Comparison of ENCODE assay signal across 11 cellular contexts in the genomic region with DNA sequence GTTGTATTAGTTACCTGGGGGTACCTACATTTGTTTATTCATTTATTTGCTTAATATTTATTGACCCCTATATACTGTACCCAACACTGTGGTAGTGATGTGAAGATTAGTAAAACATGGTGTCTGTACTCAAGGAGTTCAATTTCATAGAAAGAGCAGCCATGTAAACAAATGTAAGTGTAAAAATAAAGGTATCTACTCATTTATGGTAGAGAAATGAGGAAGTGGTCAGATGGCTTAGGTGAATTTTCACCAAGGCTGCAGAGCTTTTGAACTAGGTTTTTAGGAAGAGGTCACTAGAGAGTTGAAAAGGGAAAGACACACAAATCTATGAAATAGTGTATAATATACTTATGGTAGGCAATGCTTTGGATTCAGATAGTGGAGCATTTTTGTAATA. TPM values are rescaled to one million over a fixed set of nuclear protein-coding genes. Genes with fewer than 3 reads are reported as not detected.
DNase-seq lines count a peak whose midpoint lies in the region; ATAC-seq and TF ChIP-seq lines count a peak whose summit lies in the region.
"Had no signal": no experiment of that assay in that cellular context is flagged by ENCODE, and none has a peak within 500 bp of the region (broad histone marks: within the 10 kb centered on the region; RNA-seq: fewer than 3 reads in every experiment).

No MANE protein-coding gene starts in this region.

- H3K27me3 ChIP-seq in smooth muscle cell (ENCODE audit: low read depth) = no peaks in the 10 kb centered on the region

- ATAC-seq in GM19452 (IDR thresholded peaks at IDR 0.05; ENCODE audit: unreplicated experiment) (peak; percentile 66), HG02973 (IDR thresholded peaks at IDR 0.05; ENCODE audit: unreplicated experiment) (peak; percentile 84)
- ATAC-seq in activated T-helper 17 cell treated with anti-CD3 and anti-CD28 coated beads, Interleukin-2, amount 50 U/mL, for 72 hours (replicated peaks) = no peak
- no peak for ATAC-seq in activated CD4-positive, alpha-beta T cell treated with anti-CD3 and anti-CD28 coated beads for 36 hours

- H3K4me1 ChIP-seq in smooth muscle cell (ENCODE audit: low read depth) = no peaks in the 10 kb centered on the region
- H3K4me1 ChIP-seq: parathyroid adenoma had no signal

- no peak overlapping the region for H3K9ac ChIP-seq in smooth muscle cell (ENCODE audit: low read depth)
- H3K9ac ChIP-seq: parathyroid adenoma had no signal

- CTCF ChIA-PET in activated CD4-positive, alpha-beta T cell treated with anti-CD3 and anti-CD28 coated beads for 36 hours (lab: Charles Lee) = interaction anchor here (1.0 to 2.7 kb wide), 4 partner anchors 10 to 350 kb away, joined by 3 to 13 read pairs (median 6); partner anchors contain the start of gene CTR9

- no peaks in the 10 kb centered on the region for H3K36me3 Mint-ChIP-seq in activated T-helper 17 cell treated with anti-CD3 and anti-CD28 coated beads, Interleukin-2, amount 50 U/mL, for 72 hours (ENCODE audit: low read depth)
- peaks cover 36% of the 10 kb centered on the region for H3K36me3 Mint-ChIP-seq in activated CD4-positive, alpha-beta T cell treated with anti-CD3 and anti-CD28 coated beads for 36 hours (ENCODE audit: low read depth)

- H3K36me3 ChIP-seq in smooth muscle cell (ENCODE audit: low read depth) = peaks cover 36% of the 10 kb centered on the region

- no peak overlapping the region for H3K27ac ChIP-seq in smooth muscle cell (ENCODE audit: low read depth)
- H3K27ac ChIP-seq: left ventricle myocardium inferior, parathyroid adenoma had no signal

- POLR2A ChIA-PET in activated CD4-positive, alpha-beta T cell treated with anti-CD3 and anti-CD28 coated beads for 36 hours (lab: Charles Lee) = no interaction called here

- no peaks in the 10 kb centered on the region for H3K79me2 ChIP-seq in smooth muscle cell (ENCODE audit: low read depth)
- H3K79me2 ChIP-seq: parathyroid adenoma had no signal

- no peak overlapping the region for H2AFZ ChIP-seq in smooth muscle cell (ENCODE audit: low read depth)
- H2AFZ ChIP-seq: parathyroid adenoma had no signal

- no peaks in the 10 kb centered on the region for H3K4me1 Mint-ChIP-seq in activated T-helper 17 cell treated with anti-CD3 and anti-CD28 coated beads, Interleukin-2, amount 50 U/mL, for 72 hours
- no peaks in the 10 kb centered on the region for H3K4me1 Mint-ChIP-seq in activated CD4-positive, alpha-beta T cell treated with anti-CD3 and anti-CD28 coated beads for 36 hours

- H3K4me3 ChIP-seq in GM12864 (ENCODE audit: low read depth, low read length) (no peak overlapping the region), smooth muscle cell (no peak overlapping the region)
- H3K4me3 ChIP-seq: left ventricle myocardium inferior had no signal

- H3K4me3 Mint-ChIP-seq in activated T-helper 17 cell treated with anti-CD3 and anti-CD28 coated beads, Interleukin-2, amount 50 U/mL, for 72 hours = no peak overlapping the region
- no peak overlapping the region for H3K4me3 Mint-ChIP-seq in activated CD4-positive, alpha-beta T cell treated with anti-CD3 and anti-CD28 coated beads for 36 hours

- no peaks in the 10 kb centered on the region for H3K9me3 ChIP-seq in smooth muscle cell (replicated peaks; ENCODE audit: low read depth)
- H3K9me3 ChIP-seq: left ventricle myocardium inferior had no signal

- no peaks in the 10 kb centered on the region for H4K20me1 ChIP-seq in smooth muscle cell (ENCODE audit: low read depth)

- DNase-seq in GM12864 (ENCODE audit: low read depth) = peak; percentile 66
- peak; percentile 34 for DNase-seq in NAMALWA (ENCODE audit: low spot score)
- DNase-seq in posterior vena cava (ENCODE audit: low spot score) = no peak
- DNase-seq in smooth muscle cell (lab: John Stamatoyannopoulos, UW; ENCODE audit: unreplicated experiment) = no peak
- DNase-seq in activated CD4-positive, alpha-beta T cell treated with anti-CD3 and anti-CD28 coated beads for 36 hours = no peak
- DNase-seq: KG1, left ventricle myocardium inferior had no signal

- intact Hi-C loops in posterior vena cava (cut with DNase I) = no loop called here
- intact Hi-C loops in activated CD4-positive, alpha-beta T cell treated with anti-CD3 and anti-CD28 coated beads for 36 hours (cut with DNase I, micrococcal nuclease) = no loop called here

- no peak overlapping the region for H3K4me2 ChIP-seq in smooth muscle cell

- H3F3A ChIP-seq in smooth muscle cell (ENCODE audit: low read depth) = no peaks in the 10 kb centered on the region

- TF ChIP-seq CTCF in GM12864 (IDR thresholded peaks at IDR 0.05; ENCODE audit: low read depth, low read length, missing control alignments) (no peak), smooth muscle cell (IDR thresholded peaks at IDR 0.05; ENCODE audit: borderline replicate concordance, insufficient read depth, poor library complexity, severe bottlenecking) (no peak)

- no peaks in the 10 kb centered on the region for H3K27me3 Mint-ChIP-seq in activated T-helper 17 cell treated with anti-CD3 and anti-CD28 coated beads, Interleukin-2, amount 50 U/mL, for 72 hours
- no peaks in the 10 kb centered on the region for H3K27me3 Mint-ChIP-seq in activated CD4-positive, alpha-beta T cell treated with anti-CD3 and anti-CD28 coated beads for 36 hours

- H3K9me3 Mint-ChIP-seq in activated T-helper 17 cell treated with anti-CD3 and anti-CD28 coated beads, Interleukin-2, amount 50 U/mL, for 72 hours = no peaks in the 10 kb centered on the region
- H3K9me3 Mint-ChIP-seq in activated CD4-positive, alpha-beta T cell treated with anti-CD3 and anti-CD28 coated beads for 36 hours (ENCODE audit: low read depth) = no peaks in the 10 kb centered on the region

- H3K27ac Mint-ChIP-seq in activated T-helper 17 cell treated with anti-CD3 and anti-CD28 coated beads, Interleukin-2, amount 50 U/mL, for 72 hours = no peak overlapping the region
- H3K27ac Mint-ChIP-seq in activated CD4-positive, alpha-beta T cell treated with anti-CD3 and anti-CD28 coated beads for 36 hours = no peak overlapping the region

RNA-seq across cellular contexts. Expression of gene CTR9, which starts 11.1 kb away (rescaled TPM):
- total RNA-seq in posterior vena cava = 10 to 100 TPM; 25.1 to 25.4 TPM
- total RNA-seq in smooth muscle cell = 27.5 and 29.3 TPM in 2 replicates
- polyA plus RNA-seq in smooth muscle cell = 25.1 and 28.4 TPM in 2 replicates
- 10 to 100 TPM; 34.0 to 47.4 TPM for total RNA-seq in activated T-helper 17 cell treated with anti-CD3 and anti-CD28 coated beads, Interleukin-2, amount 50 U/mL, for 72 hours
- total RNA-seq in activated CD4-positive, alpha-beta T cell treated with anti-CD3 and anti-CD28 coated beads for 36 hours = 10 to 100 TPM; 39.7 to 43.9 TPM

RNA-seq across cellular contexts. Expression of gene EIF4G2, which starts 46.5 kb away (rescaled TPM):
- total RNA-seq in posterior vena cava (1,000 to 10,000 TPM in 1 of 2 donors, 100 to 1,000 TPM in 1; 885 to 1,062 TPM), smooth muscle cell (1,014 and 1,033 TPM in 2 replicates)
- polyA plus RNA-seq in smooth muscle cell = 658 and 666 TPM in 2 replicates
- 1,000 to 10,000 TPM in 1 of 2 donors, 100 to 1,000 TPM in 1; 622 to 1,188 TPM for total RNA-seq in activated T-helper 17 cell treated with anti-CD3 and anti-CD28 coated beads, Interleukin-2, amount 50 U/mL, for 72 hours
- 1,000 to 10,000 TPM in 1 of 2 experiments, 100 to 1,000 TPM in 1; 953 to 1,693 TPM for total RNA-seq in activated CD4-positive, alpha-beta T cell treated with anti-CD3 and anti-CD28 coated beads for 36 hours

Comparison
In these comparisons a context has a peak if more than half of its experiments do, and no peak if none do; other contexts are left out.
1. DNase-seq: peak in GM12864 (single experiment) and NAMALWA (single experiment); none in posterior vena cava (single experiment), smooth muscle cell (single experiment) and activated CD4-positive, alpha-beta T cell treated with anti-CD3 and anti-CD28 coated beads for 36 hours (single experiment).
2. ATAC-seq: peak in GM19452 (single experiment) and HG02973 (single experiment); none in activated T-helper 17 cell treated with anti-CD3 and anti-CD28 coated beads, Interleukin-2, amount 50 U/mL, for 72 hours (single experiment) and activated CD4-positive, alpha-beta T cell treated with anti-CD3 and anti-CD28 coated beads for 36 hours (single experiment).